11 cellular contexts compared by ENCODE assay signal in the genomic region with DNA sequence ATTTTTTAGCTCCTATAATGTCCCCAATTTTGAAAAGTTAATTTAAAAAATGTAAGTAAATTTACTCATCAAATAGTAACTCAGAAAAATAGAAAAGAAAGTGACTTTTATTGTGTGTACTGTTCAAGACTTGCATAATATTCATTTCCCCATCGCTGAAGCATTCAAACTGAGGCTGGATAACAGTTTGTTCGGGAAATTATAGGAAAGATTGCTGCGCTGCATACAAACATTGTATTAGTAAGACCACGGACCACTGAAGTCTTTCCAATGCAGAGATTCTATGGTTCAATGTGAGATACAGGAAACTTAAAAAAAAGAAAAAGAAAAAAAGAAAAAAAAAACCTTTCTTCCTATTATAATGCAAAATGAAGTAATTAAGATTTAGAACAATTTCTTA. TPM values are rescaled to one million over a fixed set of nuclear protein-coding genes. Genes with fewer than 3 reads are reported as not detected.
DNase-seq lines count a peak whose midpoint lies in the region; ATAC-seq, FAIRE-seq and TF ChIP-seq lines count a peak whose summit lies in the region.
"Had no signal": no experiment of that assay in that cellular context is flagged by ENCODE, and none has a peak within 500 bp of the region (broad histone marks: within the 10 kb centered on the region; RNA-seq: fewer than 3 reads in every experiment).

No MANE protein-coding gene starts in this region.

- peaks cover 100% of the 10 kb centered on the region for H3K79me2 ChIP-seq in MM.1S (ENCODE audit: low read length)

- peak overlapping the region; percentile 45 for H3K27ac ChIP-seq in CD8-positive, alpha-beta memory T cell (ENCODE audit: low read depth, low read length)
- H3K27ac ChIP-seq in MM.1S (ENCODE audit: low read length) (peak overlapping the region; percentile 86; the same call in 1 of the 2 replicates), kidney (ENCODE audit: low read depth in 2 of 2, low read length in 2 of 2) (no peak overlapping the region)

- H3K9me3 Mint-ChIP-seq in CD8-positive, alpha-beta memory T cell: no peaks in the 10 kb centered on the region
- H3K9me3 Mint-ChIP-seq in activated T-helper 17 cell treated with anti-CD3 and anti-CD28 coated beads, Interleukin-2, amount 50 U/mL, for 72 hours: no peaks in the 10 kb centered on the region
- H3K9me3 Mint-ChIP-seq in naive B cell: no peaks in the 10 kb centered on the region

- TF ChIP-seq CTCF in MM.1S (IDR thresholded peaks at IDR 0.05; ENCODE audit: low read length) (no peak), kidney (IDR thresholded peaks at IDR 0.05; ENCODE audit: borderline replicate concordance, extremely low read depth, insufficient read depth) (no peak)

- H4K20me1 ChIP-seq in MM.1S (ENCODE audit: insufficient read depth, low read length): peaks cover 18% of the 10 kb centered on the region

- H2AFZ ChIP-seq in MM.1S (ENCODE audit: low read length): no peak overlapping the region

- H3K27ac Mint-ChIP-seq in CD8-positive, alpha-beta memory T cell: peak overlapping the region; percentile 87 to 99 (median 96)
- peak overlapping the region; percentile 72 for H3K27ac Mint-ChIP-seq in activated T-helper 17 cell treated with anti-CD3 and anti-CD28 coated beads, Interleukin-2, amount 50 U/mL, for 72 hours
- H3K27ac Mint-ChIP-seq in naive B cell: peak overlapping the region; percentile 81 to 97 (median 94)

- POLR2A ChIA-PET in CD8-positive, alpha-beta memory T cell (lab: Charles Lee): interaction anchor here (0.7 to 3.7 kb wide), 4 partner anchors 10 to 79 kb away, joined by 3 to 48 read pairs (median 4); partner anchors contain the start of gene STK17B

- no peak for ATAC-seq in activated T-helper 17 cell treated with anti-CD3 and anti-CD28 coated beads, Interleukin-2, amount 50 U/mL, for 72 hours (replicated peaks)
- ATAC-seq in naive B cell (ENCODE audit: low read depth in 2 of 2): no peak
- no peak for ATAC-seq in HG02852 (IDR thresholded peaks at IDR 0.05; ENCODE audit: unreplicated experiment)
- no peak for ATAC-seq in GM21360 (IDR thresholded peaks at IDR 0.05; ENCODE audit: unreplicated experiment)
- no peak for ATAC-seq in HG03432 (IDR thresholded peaks at IDR 0.05; ENCODE audit: unreplicated experiment)

- H3K4me2 ChIP-seq in MM.1S (ENCODE audit: low read depth, low read length): peak overlapping the region; percentile 72

- H3K9ac ChIP-seq in MM.1S (ENCODE audit: low read length): peak overlapping the region; percentile 58; the same call in 1 of the 2 replicates
- no peak overlapping the region for H3K9ac ChIP-seq in kidney (ENCODE audit: low read length in 2 of 2)

- DNase-seq in CD8-positive, alpha-beta memory T cell: no peak
- DNase-seq in MM.1S (no peak), naive B cell (no peak), kidney (no peak)
- DNase-seq: activated effector memory CD4-positive, alpha-beta T cell treated with Interleukin-2 at 50 U/mL for 16 hours; heart right ventricle had no signal

- CTCF ChIA-PET in CD8-positive, alpha-beta memory T cell (lab: Charles Lee): interaction anchor here (1.6 to 4.6 kb wide), 3 partner anchors 60 to 115 kb away, joined by 3 to 30 read pairs (median 13); no protein-coding TSS in a partner anchor

- H3K4me3 Mint-ChIP-seq in CD8-positive, alpha-beta memory T cell: peak overlapping the region; percentile 72 to 96 (median 79)
- peak overlapping the region; percentile 94 for H3K4me3 Mint-ChIP-seq in activated T-helper 17 cell treated with anti-CD3 and anti-CD28 coated beads, Interleukin-2, amount 50 U/mL, for 72 hours
- H3K4me3 Mint-ChIP-seq in naive B cell: peak overlapping the region; percentile 29 to 88 (median 66)

- peaks cover 0 to 4% of the 10 kb centered on the region in 2 donors for H3K27me3 Mint-ChIP-seq in CD8-positive, alpha-beta memory T cell
- H3K27me3 Mint-ChIP-seq in activated T-helper 17 cell treated with anti-CD3 and anti-CD28 coated beads, Interleukin-2, amount 50 U/mL, for 72 hours: no peaks in the 10 kb centered on the region
- no peaks in the 10 kb centered on the region for H3K27me3 Mint-ChIP-seq in naive B cell

- no peaks in the 10 kb centered on the region for H3K9me2 ChIP-seq in MM.1S (replicated peaks; ENCODE audit: insufficient read depth, low read length)

- H3K4me1 ChIP-seq in CD8-positive, alpha-beta memory T cell (ENCODE audit: insufficient read depth, low read length): peaks cover 89% of the 10 kb centered on the region
- H3K4me1 ChIP-seq in MM.1S (ENCODE audit: low read length): peaks cover 51% of the 10 kb centered on the region
- no peaks in the 10 kb centered on the region for H3K4me1 ChIP-seq in kidney (ENCODE audit: control insufficient read depth in 1 of 2, insufficient read depth in 1 of 2, low read depth in 1 of 2, low read length in 2 of 2)

- H3F3A ChIP-seq in MM.1S (ENCODE audit: insufficient read depth, low read length): peaks cover 60% of the 10 kb centered on the region

- no peak for FAIRE-seq in kidney (lab: Jason Lieb, UNC)

- H3K27me3 ChIP-seq in CD8-positive, alpha-beta memory T cell (ENCODE audit: insufficient read depth, low read length, poor library complexity, severe bottlenecking): no peaks in the 10 kb centered on the region
- H3K27me3 ChIP-seq in MM.1S (replicated peaks; ENCODE audit: insufficient read depth, low read length): no peaks in the 10 kb centered on the region
- H3K27me3 ChIP-seq: heart right ventricle had no signal

- H3K4me1 Mint-ChIP-seq in CD8-positive, alpha-beta memory T cell: peaks cover 78 to 97% (median 93%) of the 10 kb centered on the region in 3 donors
- H3K4me1 Mint-ChIP-seq in activated T-helper 17 cell treated with anti-CD3 and anti-CD28 coated beads, Interleukin-2, amount 50 U/mL, for 72 hours: peaks cover 38% of the 10 kb centered on the region
- H3K4me1 Mint-ChIP-seq in naive B cell: peaks cover 51 to 89% (median 54%) of the 10 kb centered on the region in 3 donors

- intact Hi-C loops in kidney (cut with DNase I): no loop called here

- no peaks in the 10 kb centered on the region for H3K9me3 ChIP-seq in CD8-positive, alpha-beta memory T cell (ENCODE audit: low read length)
- H3K9me3 ChIP-seq in MM.1S (replicated peaks; ENCODE audit: insufficient read depth, low read length): no peaks in the 10 kb centered on the region
- no peaks in the 10 kb centered on the region for H3K9me3 ChIP-seq in kidney (ENCODE audit: control insufficient read depth in 1 of 2, low read length in 2 of 2)
- H3K9me3 ChIP-seq: heart right ventricle had no signal

- no peak overlapping the region for H3K4me3 ChIP-seq in CD8-positive, alpha-beta memory T cell (ENCODE audit: low read length)
- peak overlapping the region; percentile 45 for H3K4me3 ChIP-seq in MM.1S (ENCODE audit: low read length)
- H3K4me3 ChIP-seq in kidney (ENCODE audit: low read length in 2 of 2): no peak overlapping the region
- H3K4me3 ChIP-seq: skin epidermis had no signal

- peaks cover 37% of the 10 kb centered on the region for H3K36me3 ChIP-seq in CD8-positive, alpha-beta memory T cell (ENCODE audit: insufficient read depth, low read length)
- H3K36me3 ChIP-seq in MM.1S (replicated peaks; ENCODE audit: insufficient read depth, low read length): peaks cover 20% of the 10 kb centered on the region
- no peaks in the 10 kb centered on the region for H3K36me3 ChIP-seq in kidney (ENCODE audit: control insufficient read depth in 1 of 2, insufficient read depth in 2 of 2, low read length in 2 of 2)

- peaks cover 17 to 78% (median 34%) of the 10 kb centered on the region in 3 donors for H3K36me3 Mint-ChIP-seq in CD8-positive, alpha-beta memory T cell
- peaks cover 100% of the 10 kb centered on the region for H3K36me3 Mint-ChIP-seq in activated T-helper 17 cell treated with anti-CD3 and anti-CD28 coated beads, Interleukin-2, amount 50 U/mL, for 72 hours (ENCODE audit: low read depth)
- H3K36me3 Mint-ChIP-seq in naive B cell: peaks cover 27 to 29% of the 10 kb centered on the region in 2 donors

RNA-seq across cellular contexts. Expression of gene STK17B, which starts 10.4 kb away (rescaled TPM):
- total RNA-seq in CD8-positive, alpha-beta memory T cell: 100 to 1,000 TPM; 121 to 130 TPM
- 54.6 TPM for polyA plus RNA-seq in CD8-positive, alpha-beta memory T cell
- 100 to 1,000 TPM; 168 to 190 TPM for total RNA-seq in activated T-helper 17 cell treated with anti-CD3 and anti-CD28 coated beads, Interleukin-2, amount 50 U/mL, for 72 hours
- polyA plus RNA-seq in naive B cell (ENCODE audit: low read depth in 6 of 6) (100 to 1,000 TPM in 5 of 6 donors, 10 to 100 TPM in 1; 90.2 to 162 (median 118) TPM), kidney (ENCODE audit: insufficient read depth, low read depth, low replicate concordance) (3.4 TPM)
- total RNA-seq in kidney: 41.0 TPM

Comparison
In these comparisons a context has a peak if more than half of its experiments do, and no peak if none do; other contexts are left out.
1. H3K27ac ChIP-seq: peak in CD8-positive, alpha-beta memory T cell (single experiment) and MM.1S (single experiment); none in kidney (0 of 2).
2. Peak in every context shown above with its lines, with median percentiles within 50 percentile points of each other: H3K27ac Mint-ChIP-seq and H3K4me3 Mint-ChIP-seq.